ENCODE assay signal across 9 cellular contexts in the genomic region with DNA sequence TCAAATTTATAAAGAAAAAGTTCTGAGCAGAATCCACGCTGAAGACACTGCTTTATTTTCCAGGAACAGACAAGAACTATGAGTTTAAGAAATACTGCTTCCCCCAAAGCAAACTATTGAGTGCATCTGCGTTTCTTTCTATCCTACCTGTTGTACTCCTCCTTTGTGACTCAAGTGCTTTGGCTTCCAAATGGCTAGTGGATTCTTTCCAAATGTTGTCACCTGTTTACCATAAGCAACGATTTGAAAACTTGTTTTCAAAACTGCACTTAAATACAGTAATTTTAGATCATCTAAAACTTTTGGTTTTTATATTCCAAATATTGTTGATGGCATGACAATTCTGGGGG. TPM values are rescaled to one million over a fixed set of nuclear protein-coding genes. Genes with fewer than 3 reads are reported as not detected.
DNase-seq lines count a peak whose midpoint lies in the region; ATAC-seq and TF ChIP-seq lines count a peak whose summit lies in the region.
"Had no signal": no experiment of that assay in that cellular context is flagged by ENCODE, and none has a peak within 500 bp of the region (broad histone marks: within the 10 kb centered on the region; RNA-seq: fewer than 3 reads in every experiment).

No MANE protein-coding gene starts in this region.

- DNase-seq in CD4-positive, CD25-positive, alpha-beta regulatory T cell, result no peak
- DNase-seq in Karpas-422 (no peak), osteoblast (ENCODE audit: insufficient read length, low spot score, missing footprints) (peak; percentile 30), MG63 (no peak), progenitor cell of endocrine pancreas (ENCODE audit: low spot score, unreplicated experiment) (no peak)
- no peak for DNase-seq in NK-92 treated with Interleukin-12 subunit alpha and Interleukin-12 subunit beta, amount 100 ng/mL, for 24 hours (lab: John Stamatoyannopoulos, UW)
- DNase-seq: NCI-H524 treated with DMSO at 0.1 percent for 48 hours had no signal

- peak overlapping the region in 1 of 3 donors; percentile 59 for H3K27ac Mint-ChIP-seq in CD4-positive, CD25-positive, alpha-beta regulatory T cell
- H3K27ac Mint-ChIP-seq in brain (peak overlapping the region in 3 of 5 experiments; percentile 12 to 89 (median 80)), progenitor cell of endocrine pancreas (no peak overlapping the region)

- H4K20me1 ChIP-seq in Karpas-422 (ENCODE audit: insufficient read depth, low read depth, low read length) (no peaks in the 10 kb centered on the region), osteoblast (ENCODE audit: insufficient read depth, low read length) (peaks cover 99% of the 10 kb centered on the region)

- peaks cover 12% of the 10 kb centered on the region for H3K27me3 Mint-ChIP-seq in CD4-positive, CD25-positive, alpha-beta regulatory T cell
- H3K27me3 Mint-ChIP-seq in brain (peaks cover 3% of the 10 kb centered on the region), progenitor cell of endocrine pancreas (peaks cover 37% of the 10 kb centered on the region)

- no peak overlapping the region for H3K9ac ChIP-seq in Karpas-422 (ENCODE audit: low read length)

- H3K4me3 ChIP-seq in CD4-positive, CD25-positive, alpha-beta regulatory T cell (ENCODE audit: low read depth, low read length), result peak overlapping the region; percentile 68
- H3K4me3 ChIP-seq in Karpas-422 (ENCODE audit: low read length) (no peak overlapping the region), osteoblast (ENCODE audit: insufficient read depth, low read length) (peak overlapping the region; percentile 30), MG63 (no peak overlapping the region)

- no peaks in the 10 kb centered on the region for H3K36me3 ChIP-seq in CD4-positive, CD25-positive, alpha-beta regulatory T cell (ENCODE audit: control insufficient read depth, insufficient read depth, low read length)
- H3K36me3 ChIP-seq in Karpas-422 (ENCODE audit: insufficient read depth, low read length) (no peaks in the 10 kb centered on the region), osteoblast (ENCODE audit: insufficient read depth, low read length) (peaks cover 66% of the 10 kb centered on the region), MG63 (peaks cover 53% of the 10 kb centered on the region)

- H3K27me3 ChIP-seq in CD4-positive, CD25-positive, alpha-beta regulatory T cell (ENCODE audit: control insufficient read depth, insufficient read depth, low read length), result no peaks in the 10 kb centered on the region
- H3K27me3 ChIP-seq in Karpas-422 (ENCODE audit: low read length) (no peaks in the 10 kb centered on the region), osteoblast (ENCODE audit: insufficient read depth, low read length) (no peaks in the 10 kb centered on the region), MG63 (no peaks in the 10 kb centered on the region)

- H3K9me3 ChIP-seq in CD4-positive, CD25-positive, alpha-beta regulatory T cell (ENCODE audit: control insufficient read depth in 2 of 2, low read length in 2 of 2), result no peaks in the 10 kb centered on the region
- H3K9me3 ChIP-seq in Karpas-422 (ENCODE audit: low read length) (no peaks in the 10 kb centered on the region), osteoblast (ENCODE audit: low read depth, low read length) (no peaks in the 10 kb centered on the region), MG63 (no peaks in the 10 kb centered on the region)

- TF ChIP-seq CTCF in brain (conservative IDR thresholded peaks at IDR 0.05) (no peak), osteoblast (IDR thresholded peaks at IDR 0.05; ENCODE audit: extremely low read depth, low read depth, low read length) (no peak), progenitor cell of endocrine pancreas (IDR thresholded peaks at IDR 0.05; ENCODE audit: unreplicated experiment) (no peak)

- no peaks in the 10 kb centered on the region for H3K9me2 ChIP-seq in Karpas-422 (replicated peaks; ENCODE audit: insufficient read depth, low read length)

- ATAC-seq in CD4-positive, CD25-positive, alpha-beta regulatory T cell (ENCODE audit: low read depth in 2 of 2), result no peak
- no peak for ATAC-seq in activated CD4-positive, CD25-positive, alpha-beta regulatory T cell treated with anti-CD3 and anti-CD28 coated beads, Interleukin-2, amount 50 U/mL, for 24 hours

- H3K36me3 Mint-ChIP-seq in CD4-positive, CD25-positive, alpha-beta regulatory T cell, result no peaks in the 10 kb centered on the region
- H3K36me3 Mint-ChIP-seq in brain (peaks cover 10% of the 10 kb centered on the region), progenitor cell of endocrine pancreas (ENCODE audit: insufficient read depth) (no peaks in the 10 kb centered on the region)

- H3K4me2 ChIP-seq in Karpas-422 (ENCODE audit: low read depth, low read length, poor library complexity, severe bottlenecking), result peak overlapping the region; percentile 72
- H3K4me2 ChIP-seq in osteoblast (ENCODE audit: insufficient read depth, low read length), result peak overlapping the region; percentile 60

- H3K4me1 Mint-ChIP-seq in CD4-positive, CD25-positive, alpha-beta regulatory T cell, result peaks cover 7 to 20% (median 12%) of the 10 kb centered on the region in 4 donors
- H3K4me1 Mint-ChIP-seq in brain (peaks cover 40% of the 10 kb centered on the region), progenitor cell of endocrine pancreas (ENCODE audit: low read depth) (no peaks in the 10 kb centered on the region)

- peak overlapping the region in 1 of 4 donors; percentile 76 for H3K4me3 Mint-ChIP-seq in CD4-positive, CD25-positive, alpha-beta regulatory T cell
- H3K4me3 Mint-ChIP-seq in brain (peak overlapping the region; percentile 12 to 79 (median 66)), progenitor cell of endocrine pancreas (ENCODE audit: low read depth) (no peak overlapping the region)

- H3K9me3 Mint-ChIP-seq in CD4-positive, CD25-positive, alpha-beta regulatory T cell, result no peaks in the 10 kb centered on the region
- H3K9me3 Mint-ChIP-seq in brain (no peaks in the 10 kb centered on the region), progenitor cell of endocrine pancreas (ENCODE audit: low read depth) (no peaks in the 10 kb centered on the region)

- H2AFZ ChIP-seq in Karpas-422 (ENCODE audit: low read length) (no peak overlapping the region), osteoblast (ENCODE audit: low read length) (no peak overlapping the region)

- H3K4me1 ChIP-seq in CD4-positive, CD25-positive, alpha-beta regulatory T cell (ENCODE audit: control insufficient read depth, insufficient read depth, low read length, poor library complexity, severe bottlenecking), result peaks cover 10% of the 10 kb centered on the region
- H3K4me1 ChIP-seq in Karpas-422 (ENCODE audit: low read length) (peaks cover 21% of the 10 kb centered on the region), osteoblast (ENCODE audit: insufficient read depth, low read length) (peaks cover 70% of the 10 kb centered on the region)

- no peak overlapping the region for H3K27ac ChIP-seq in CD4-positive, CD25-positive, alpha-beta regulatory T cell (ENCODE audit: insufficient read depth, low read length, poor library complexity, severe bottlenecking)
- H3K27ac ChIP-seq in Karpas-422 (ENCODE audit: low read length), result no peak overlapping the region
- peak overlapping the region; percentile 51 for H3K27ac ChIP-seq in osteoblast (ENCODE audit: low read depth, low read length)

- H3K79me2 ChIP-seq in Karpas-422 (ENCODE audit: low read length), result no peaks in the 10 kb centered on the region
- H3K79me2 ChIP-seq in osteoblast (ENCODE audit: insufficient read depth, low read length), result peaks cover 100% of the 10 kb centered on the region

RNA-seq across cellular contexts. Expression of gene PXDC1, which starts 9.5 kb away (rescaled TPM):
- 1.1 TPM for total RNA-seq in CD4-positive, CD25-positive, alpha-beta regulatory T cell
- not detected for polyA plus RNA-seq in CD4-positive, CD25-positive, alpha-beta regulatory T cell
- total RNA-seq in Karpas-422 (2014; rRNA removed; shearing (Covaris generic); ENCODE audit: low replicate concordance), result not detected in 2 replicates
- polyA plus RNA-seq in brain (ENCODE audit: insufficient read depth, low read depth, low replicate concordance), result 30.5 TPM
- 144 and 161 TPM in 2 replicates for total RNA-seq in osteoblast
- 67.9 and 71.9 TPM in 2 replicates for total RNA-seq in MG63 (2014; rRNA removed; shearing (Covaris generic); ENCODE audit: low replicate concordance)
- total RNA-seq in progenitor cell of endocrine pancreas, result 4.8 and 5.3 TPM in 2 replicates

Comparison
In these comparisons a context has a peak if more than half of its experiments do, and no peak if none do; other contexts are left out.
1. H3K4me3 ChIP-seq: peak in CD4-positive, CD25-positive, alpha-beta regulatory T cell (single experiment) and osteoblast (single experiment); none in Karpas-422 (single experiment) and MG63 (single experiment).
2. RNA of gene PXDC1, which starts 9.5 kb away (total RNA-seq): 144 to 161 TPM in osteoblast and 67.9 to 71.9 TPM in MG63; 4.8 to 5.3 TPM in progenitor cell of endocrine pancreas, 1.1 TPM in CD4-positive, CD25-positive, alpha-beta regulatory T cell (single experiment) and not detected in Karpas-422; every median in the first group is over 10 times any median in the second.